In the genomic region with DNA sequence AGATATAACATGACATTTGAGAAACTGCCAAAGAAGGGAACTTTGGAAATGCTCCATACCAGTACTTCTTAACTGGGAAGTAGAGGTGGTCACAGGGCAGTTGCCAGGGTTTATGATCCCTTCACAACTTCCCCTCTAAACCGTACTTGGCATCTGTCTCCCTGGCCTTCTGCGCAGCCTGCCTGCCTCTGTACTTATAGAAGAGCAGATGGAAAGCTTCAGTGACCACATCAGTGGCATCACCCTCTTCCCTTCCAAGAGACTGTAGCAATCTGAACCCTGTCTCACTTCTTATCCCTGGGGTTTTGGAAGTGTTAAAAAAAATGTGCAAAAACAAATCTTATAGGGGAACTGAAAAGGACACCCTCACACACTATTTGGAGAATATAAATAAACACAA, we compare ENCODE assay signal across 25 cellular contexts.
DNase-seq lines count a peak whose midpoint lies in the region; TF ChIP-seq lines count a peak whose summit lies in the region.
"Had no signal": no experiment of that assay in that cellular context is flagged by ENCODE, and none has a peak within 500 bp of the region (broad histone marks: within the 10 kb centered on the region; RNA-seq: fewer than 3 reads in every experiment).

No MANE protein-coding gene starts in this region.

- TF ChIP-seq POLR2A in erythroblast (IDR thresholded peaks at IDR 0.05; ENCODE audit: low read length) = no peak

- DNase-seq in GF-D8 (lab: John Stamatoyannopoulos, UW) (peak; percentile 11), MV-4-11 (lab: John Stamatoyannopoulos, UW) (peak; percentile 43), fibroblast of pulmonary artery (ENCODE audit: low read depth) (peak; percentile 69), retinal pigment epithelial cell (ENCODE audit: low read depth) (peak; percentile 30), erythroblast (lab: John Stamatoyannopoulos, UW) (no peak), DMS53 (lab: John Stamatoyannopoulos, UW) (no peak), NCI-H524 treated with DMSO at 0.1 percent for 48 hours (lab: John Stamatoyannopoulos, UW) (no peak), NCI-H187 (lab: John Stamatoyannopoulos, UW) (no peak)
- DNase-seq: activated CD4-positive, alpha-beta T cell treated with anti-CD3 and anti-CD28 coated beads, Interleukin-2, amount 50 U/mL, for 4 hours; activated CD8-positive, alpha-beta memory T cell treated with anti-CD3 and anti-CD28 coated beads, Interleukin-2, amount 10 ng/mL, durations not matched to agents 7 days and 5 days; activated naive CD4-positive, alpha-beta T cell treated with Interleukin-2 at 50 U/mL for 16 hours; activated T-cell treated with anti-CD3 and anti-CD28 coated beads, Interleukin-2, amount 50 U/mL, for 48 hours; CD4-positive, alpha-beta memory T cell; central memory CD4-positive, alpha-beta T cell; dermis blood vessel endothelial cell; endodermal cell; mucosa of descending colon; natural killer cell; NCI-H2171 treated with DMSO at 0.1 percent for 48 hours; NCI-H510A; stimulated activated naive CD4-positive, alpha-beta T cell had no signal

- H3K4me3 ChIP-seq in fibroblast of pulmonary artery (replicated peaks; ENCODE audit: low read depth, low read length) = no peak overlapping the region
- H3K4me3 ChIP-seq in retinal pigment epithelial cell (ENCODE audit: low read length) = no peak overlapping the region
- H3K4me3 ChIP-seq: HAP-1, lung, mucosa of descending colon, SJSA1, suprapubic skin had no signal

- TF ChIP-seq CTCF in fibroblast of pulmonary artery (IDR thresholded peaks at IDR 0.05; ENCODE audit: low read length, missing control alignments) = no peak
- TF ChIP-seq CTCF in retinal pigment epithelial cell (conservative IDR thresholded peaks at IDR 0.05; ENCODE audit: low read depth, low read length) = no peak

Comparison
In these comparisons a context has a peak if more than half of its experiments do, and no peak if none do; other contexts are left out.
1. DNase-seq: peak in GF-D8 (single experiment), MV-4-11 (single experiment), fibroblast of pulmonary artery (single experiment) and retinal pigment epithelial cell (single experiment); none in erythroblast (0 of 2), DMS53 (single experiment), NCI-H524 treated with DMSO at 0.1 percent for 48 hours (single experiment) and NCI-H187 (0 of 2).